Comparison of ENCODE assay signal across 19 cellular contexts in genomic region chr7:158270106-158270775, GRCh38.
"Had no signal": no experiment of that assay in that cellular context is flagged by ENCODE, and none has a peak within 500 bp of the region (broad histone marks: within the 10 kb centered on the region; RNA-seq: fewer than 3 reads in every experiment).

No MANE protein-coding gene starts in this region.

- H3K36me3 ChIP-seq: brain microvascular endothelial cell, upper lobe of left lung had no signal

- H3K4me3 Mint-ChIP-seq: activated CD4-positive, alpha-beta T cell treated with anti-CD3 and anti-CD28 coated beads for 36 hours; activated CD8-positive, alpha-beta T cell treated with anti-CD3 and anti-CD28 coated beads, Interleukin-2, amount 10 ng/mL, durations not matched to agents 7 days and 5 days; activated naive CD4-positive, alpha-beta T cell treated with anti-CD3 and anti-CD28 coated beads, Interleukin-2, amount 50 U/mL, for 24 hours; immature natural killer cell; memory B cell; neural crest cell; stimulated activated naive B cell treated with anti-CD40 and anti-IgM and Interleukin-4, amounts not matched to agents 10 μg/mL and 1 μg/mL and 100 μg/mL, for 72 hours; T-cell had no signal

- H3K4me1 Mint-ChIP-seq: activated CD4-positive, alpha-beta T cell treated with anti-CD3 and anti-CD28 coated beads for 36 hours; activated naive CD4-positive, alpha-beta T cell treated with anti-CD3 and anti-CD28 coated beads, Interleukin-2, amount 50 U/mL, for 24 hours; immature natural killer cell; memory B cell; stimulated activated naive B cell treated with anti-CD40 and anti-IgM and Interleukin-4, amounts not matched to agents 10 μg/mL and 1 μg/mL and 100 μg/mL, for 72 hours; T-cell had no signal

- DNase-seq: activated CD4-positive, alpha-beta T cell treated with anti-CD3 and anti-CD28 coated beads for 36 hours; activated CD8-positive, alpha-beta T cell treated with anti-CD3 and anti-CD28 coated beads, Interleukin-2, amount 10 ng/mL, durations not matched to agents 7 days and 5 days; amygdala; brain microvascular endothelial cell; cerebellar nuclear complex; dermis blood vessel endothelial cell; immature natural killer cell; left colon; stimulated activated CD4-positive, alpha-beta T cell treated with anti-CD3 and anti-CD28 coated beads, Interleukin-1b, Interleukin-23, amount 100 ng/mL, for 48 hours; stimulated activated naive B cell treated with anti-CD40 and anti-IgM and Interleukin-4, amounts not matched to agents 10 μg/mL and 1 μg/mL and 100 μg/mL, for 72 hours; T-cell; T1000 had no signal

- H3K27ac Mint-ChIP-seq: activated CD4-positive, alpha-beta T cell treated with anti-CD3 and anti-CD28 coated beads for 36 hours; activated CD8-positive, alpha-beta T cell treated with anti-CD3 and anti-CD28 coated beads, Interleukin-2, amount 10 ng/mL, durations not matched to agents 7 days and 5 days; activated naive CD4-positive, alpha-beta T cell treated with anti-CD3 and anti-CD28 coated beads, Interleukin-2, amount 50 U/mL, for 24 hours; activated T-helper 2 cell treated with anti-CD3 and anti-CD28 coated beads, Interferon-gamma antibody, Interleukin-2, Interleukin-4, amounts not matched to agents 10 μg/mL and 5 μg/mL and 100 μg/mL, durations not matched to agents 14 hours and 24 hours and 36 hours; immature natural killer cell; memory B cell; stimulated activated naive B cell treated with anti-CD40 and anti-IgM and Interleukin-4, amounts not matched to agents 10 μg/mL and 1 μg/mL and 100 μg/mL, for 72 hours; T-cell had no signal

- H3K9me3 ChIP-seq: upper lobe of left lung had no signal

- H3K36me3 Mint-ChIP-seq: activated naive CD4-positive, alpha-beta T cell treated with anti-CD3 and anti-CD28 coated beads, Interleukin-2, amount 50 U/mL, for 24 hours; immature natural killer cell; memory B cell; T-cell had no signal

- H3K27me3 Mint-ChIP-seq: activated CD4-positive, alpha-beta T cell treated with anti-CD3 and anti-CD28 coated beads for 36 hours; activated naive CD4-positive, alpha-beta T cell treated with anti-CD3 and anti-CD28 coated beads, Interleukin-2, amount 50 U/mL, for 24 hours; memory B cell; stimulated activated naive B cell treated with anti-CD40 and anti-IgM and Interleukin-4, amounts not matched to agents 10 μg/mL and 1 μg/mL and 100 μg/mL, for 72 hours; T-cell had no signal

- H3K9me3 Mint-ChIP-seq: activated naive CD4-positive, alpha-beta T cell treated with anti-CD3 and anti-CD28 coated beads, Interleukin-2, amount 50 U/mL, for 24 hours; neural crest cell had no signal

- ATAC-seq: activated CD4-positive, alpha-beta T cell treated with anti-CD3 and anti-CD28 coated beads for 36 hours; activated CD8-positive, alpha-beta T cell treated with anti-CD3 and anti-CD28 coated beads, Interleukin-2, amount 10 ng/mL, durations not matched to agents 7 days and 5 days; stimulated activated naive B cell treated with anti-CD40 and anti-IgM and Interleukin-4, amounts not matched to agents 10 μg/mL and 1 μg/mL and 100 μg/mL, for 72 hours; T-cell had no signal

- H3K4me1 ChIP-seq: upper lobe of left lung had no signal

- H3K4me3 ChIP-seq: SK-N-MC, smooth muscle cell, upper lobe of left lung had no signal
